Comparison of ENCODE assay signal across 14 cellular contexts in the genomic region with DNA sequence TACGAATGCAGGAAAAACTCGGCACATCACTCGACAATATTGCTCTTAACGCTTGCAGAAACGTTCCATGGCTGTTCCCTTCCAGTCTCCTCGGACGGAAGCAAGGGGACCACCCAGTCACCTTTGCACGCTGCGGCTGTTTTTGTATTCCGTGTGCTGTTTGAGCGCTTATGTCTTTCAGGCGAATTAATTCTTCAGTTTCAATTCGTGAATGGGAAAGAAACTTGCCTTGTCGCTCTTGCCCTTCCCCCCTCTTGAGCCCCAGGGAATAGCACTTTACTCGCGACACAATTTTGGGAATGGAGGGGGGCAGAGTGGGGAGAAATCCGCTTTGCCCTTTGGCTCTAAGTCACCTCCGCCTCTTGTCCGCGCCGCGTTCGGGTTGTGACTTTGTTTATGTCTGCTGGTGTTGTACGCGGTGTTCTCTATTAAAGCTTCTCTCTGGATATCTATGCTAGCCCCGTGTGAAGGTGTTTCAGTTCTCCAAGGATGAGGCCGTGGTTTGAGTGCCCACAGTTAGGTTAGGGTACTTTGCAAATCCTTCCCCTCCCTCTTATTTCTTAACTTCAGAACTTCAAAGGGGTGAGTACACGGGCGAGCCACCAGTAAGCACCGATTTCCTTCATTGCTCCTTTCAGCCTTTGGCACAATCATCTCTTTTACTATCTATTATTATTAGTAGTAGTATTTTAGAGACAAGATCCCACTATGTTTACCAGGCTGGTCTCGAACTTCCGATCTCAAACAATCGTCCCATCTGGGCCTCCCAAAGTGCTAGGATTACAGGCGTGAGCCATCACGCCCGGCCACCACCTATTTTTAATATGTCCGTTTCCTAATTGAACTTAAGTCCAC. TPM values are rescaled to one million over a fixed set of nuclear protein-coding genes. Genes with fewer than 3 reads are reported as not detected.
DNase-seq lines count a peak whose midpoint lies in the region; ATAC-seq and TF ChIP-seq lines count a peak whose summit lies in the region.
"Had no signal": no experiment of that assay in that cellular context is flagged by ENCODE, and none has a peak within 500 bp of the region (broad histone marks: within the 10 kb centered on the region; RNA-seq: fewer than 3 reads in every experiment).

No MANE protein-coding gene starts in this region.

- TF ChIP-seq CTCF in hepatocyte (IDR thresholded peaks at IDR 0.05; ENCODE audit: poor library complexity) (no peak), gastrocnemius medialis (IDR thresholded peaks at IDR 0.05 in 4 of 5, conservative IDR thresholded peaks at IDR 0.05 in 1 of 5) (no peak)

- peaks cover 92% of the 10 kb centered on the region for H3K27me3 Mint-ChIP-seq in activated naive CD4-positive, alpha-beta T cell treated with anti-CD3 and anti-CD28 coated beads, Interleukin-2, amount 10 ng/mL, durations not matched to agents 7 days and 5 days
- peaks cover 61% of the 10 kb centered on the region for H3K27me3 Mint-ChIP-seq in activated naive CD4-positive, alpha-beta T cell treated with anti-CD3 and anti-CD28 coated beads for 36 hours (ENCODE audit: low read depth)
- H3K27me3 Mint-ChIP-seq in activated CD4-positive, alpha-beta memory T cell treated with anti-CD3 and anti-CD28 coated beads for 36 hours = peaks cover 63% of the 10 kb centered on the region
- H3K27me3 Mint-ChIP-seq in stimulated activated naive B cell treated with anti-CD40 and anti-IgM and Interleukin-4, amounts not matched to agents 10 μg/mL and 1 μg/mL and 100 μg/mL, for 72 hours = peaks cover 68 to 91% of the 10 kb centered on the region in 2 donors

- H3K9me3 ChIP-seq in hepatocyte (ENCODE audit: low read depth) (no peaks in the 10 kb centered on the region), gastrocnemius medialis (no peaks in the 10 kb centered on the region)
- H3K9me3 ChIP-seq: heart right ventricle had no signal

- H3K9me3 Mint-ChIP-seq in activated naive CD4-positive, alpha-beta T cell treated with anti-CD3 and anti-CD28 coated beads, Interleukin-2, amount 10 ng/mL, durations not matched to agents 7 days and 5 days = no peaks in the 10 kb centered on the region
- no peaks in the 10 kb centered on the region for H3K9me3 Mint-ChIP-seq in activated naive CD4-positive, alpha-beta T cell treated with anti-CD3 and anti-CD28 coated beads for 36 hours
- H3K9me3 Mint-ChIP-seq in activated CD4-positive, alpha-beta memory T cell treated with anti-CD3 and anti-CD28 coated beads for 36 hours = no peaks in the 10 kb centered on the region
- peaks cover 0 to 4% of the 10 kb centered on the region in 2 donors for H3K9me3 Mint-ChIP-seq in stimulated activated naive B cell treated with anti-CD40 and anti-IgM and Interleukin-4, amounts not matched to agents 10 μg/mL and 1 μg/mL and 100 μg/mL, for 72 hours

- peaks cover 17% of the 10 kb centered on the region for H3K4me1 Mint-ChIP-seq in activated naive CD4-positive, alpha-beta T cell treated with anti-CD3 and anti-CD28 coated beads, Interleukin-2, amount 10 ng/mL, durations not matched to agents 7 days and 5 days
- H3K4me1 Mint-ChIP-seq in activated naive CD4-positive, alpha-beta T cell treated with anti-CD3 and anti-CD28 coated beads for 36 hours (ENCODE audit: low read depth) = peaks cover 38% of the 10 kb centered on the region
- peaks cover 33% of the 10 kb centered on the region for H3K4me1 Mint-ChIP-seq in activated CD4-positive, alpha-beta memory T cell treated with anti-CD3 and anti-CD28 coated beads for 36 hours (ENCODE audit: low read depth)
- peaks cover 22 to 46% of the 10 kb centered on the region in 2 donors for H3K4me1 Mint-ChIP-seq in stimulated activated naive B cell treated with anti-CD40 and anti-IgM and Interleukin-4, amounts not matched to agents 10 μg/mL and 1 μg/mL and 100 μg/mL, for 72 hours

- H2AFZ ChIP-seq in hepatocyte = peak overlapping the region; percentile 14

- peaks cover 14% of the 10 kb centered on the region for H3K4me1 ChIP-seq in hepatocyte (ENCODE audit: insufficient read depth)
- H3K4me1 ChIP-seq in gastrocnemius medialis = peaks cover 17 to 30% of the 10 kb centered on the region in 2 donors

- peak overlapping the region; percentile 1 for H3K27ac Mint-ChIP-seq in activated naive CD4-positive, alpha-beta T cell treated with anti-CD3 and anti-CD28 coated beads, Interleukin-2, amount 10 ng/mL, durations not matched to agents 7 days and 5 days
- H3K27ac Mint-ChIP-seq in activated naive CD4-positive, alpha-beta T cell treated with anti-CD3 and anti-CD28 coated beads for 36 hours = no peak overlapping the region
- H3K27ac Mint-ChIP-seq in activated CD4-positive, alpha-beta memory T cell treated with anti-CD3 and anti-CD28 coated beads for 36 hours = peak overlapping the region; percentile 7
- peak overlapping the region; percentile 93 for H3K27ac Mint-ChIP-seq in stimulated activated naive B cell treated with anti-CD40 and anti-IgM and Interleukin-4, amounts not matched to agents 10 μg/mL and 1 μg/mL and 100 μg/mL, for 72 hours

- CTCF ChIA-PET in activated naive CD4-positive, alpha-beta T cell treated with anti-CD3 and anti-CD28 coated beads, Interleukin-2, amount 10 ng/mL, durations not matched to agents 7 days and 5 days (lab: Charles Lee) = no interaction called here
- CTCF ChIA-PET in activated naive CD4-positive, alpha-beta T cell treated with anti-CD3 and anti-CD28 coated beads for 36 hours (lab: Charles Lee) = no interaction called here
- CTCF ChIA-PET in activated CD4-positive, alpha-beta memory T cell treated with anti-CD3 and anti-CD28 coated beads for 36 hours (lab: Charles Lee) = no interaction called here

- H3K36me3 Mint-ChIP-seq in activated naive CD4-positive, alpha-beta T cell treated with anti-CD3 and anti-CD28 coated beads, Interleukin-2, amount 10 ng/mL, durations not matched to agents 7 days and 5 days = peaks cover 11% of the 10 kb centered on the region
- H3K36me3 Mint-ChIP-seq in activated naive CD4-positive, alpha-beta T cell treated with anti-CD3 and anti-CD28 coated beads for 36 hours (ENCODE audit: low read depth) = no peaks in the 10 kb centered on the region
- peaks cover 2% of the 10 kb centered on the region for H3K36me3 Mint-ChIP-seq in activated CD4-positive, alpha-beta memory T cell treated with anti-CD3 and anti-CD28 coated beads for 36 hours
- peaks cover 7 to 17% of the 10 kb centered on the region in 2 donors for H3K36me3 Mint-ChIP-seq in stimulated activated naive B cell treated with anti-CD40 and anti-IgM and Interleukin-4, amounts not matched to agents 10 μg/mL and 1 μg/mL and 100 μg/mL, for 72 hours

- no peak overlapping the region for H3K4me3 Mint-ChIP-seq in activated naive CD4-positive, alpha-beta T cell treated with anti-CD3 and anti-CD28 coated beads, Interleukin-2, amount 10 ng/mL, durations not matched to agents 7 days and 5 days
- H3K4me3 Mint-ChIP-seq in activated naive CD4-positive, alpha-beta T cell treated with anti-CD3 and anti-CD28 coated beads for 36 hours = no peak overlapping the region
- H3K4me3 Mint-ChIP-seq in activated CD4-positive, alpha-beta memory T cell treated with anti-CD3 and anti-CD28 coated beads for 36 hours = peak overlapping the region; percentile 1
- H3K4me3 Mint-ChIP-seq in stimulated activated naive B cell treated with anti-CD40 and anti-IgM and Interleukin-4, amounts not matched to agents 10 μg/mL and 1 μg/mL and 100 μg/mL, for 72 hours = peak overlapping the region in 1 of 2 donors; percentile 41

- intact Hi-C loops in activated naive CD4-positive, alpha-beta T cell treated with anti-CD3 and anti-CD28 coated beads for 36 hours (cut with micrococcal nuclease) = loop anchor here (1.0 kb wide), 1 partner anchor 10 kb away; no protein-coding TSS in a partner anchor
- intact Hi-C loops in activated CD4-positive, alpha-beta memory T cell treated with anti-CD3 and anti-CD28 coated beads for 36 hours (cut with micrococcal nuclease) = loop anchor here (1.0 to 5.0 kb wide), 2 partner anchors 10 to 130 kb away; no protein-coding TSS in a partner anchor
- intact Hi-C loops in gastrocnemius medialis (cut with DNase I; ENCODE audit: low total_unique reads) = no loop called here

- H3K27me3 ChIP-seq in hepatocyte (peaks cover 91% of the 10 kb centered on the region), gastrocnemius medialis (peaks cover 76 to 79% (median 79%) of the 10 kb centered on the region in 3 donors)

- TF ChIP-seq POLR2A in gastrocnemius medialis (IDR thresholded peaks at IDR 0.05) = no peak

- H3K27ac ChIP-seq in hepatocyte = no peak overlapping the region
- H3K27ac ChIP-seq in gastrocnemius medialis = no peak overlapping the region
- H3K27ac ChIP-seq: heart right ventricle had no signal

- H3K4me2 ChIP-seq in hepatocyte = peak overlapping the region; percentile 44

- 8% methylated on average over 37 of the region's 37 CpGs for WGBS in hepatocyte (ENCODE audit: low lambda C conversion rate, missing lambda C conversion rate)

- ATAC-seq in stimulated activated naive B cell treated with anti-CD40 and anti-IgM and Interleukin-4, amounts not matched to agents 10 μg/mL and 1 μg/mL and 100 μg/mL, for 72 hours (replicated peaks) = no peak
- ATAC-seq in gastrocnemius medialis (no peak), GM19324 (IDR thresholded peaks at IDR 0.05; ENCODE audit: low FRiP score, unreplicated experiment) (no peak)

- H3K79me2 ChIP-seq in hepatocyte = no peaks in the 10 kb centered on the region

- in situ Hi-C loops in gastrocnemius medialis (cut with MboI; ENCODE audit: low sequenced_read_pairs in 4 of 4) = no loop called here

- POLR2A ChIA-PET in activated CD4-positive, alpha-beta memory T cell treated with anti-CD3 and anti-CD28 coated beads for 36 hours (lab: Charles Lee) = no interaction called here

- H3K36me3 ChIP-seq in hepatocyte (replicated peaks; ENCODE audit: insufficient read depth, low read depth) = no peaks in the 10 kb centered on the region
- no peaks in the 10 kb centered on the region for H3K36me3 ChIP-seq in gastrocnemius medialis
- H3K36me3 ChIP-seq: heart right ventricle had no signal

- no peak for DNase-seq in activated naive CD4-positive, alpha-beta T cell treated with anti-CD3 and anti-CD28 coated beads, Interleukin-2, amount 10 ng/mL, durations not matched to agents 7 days and 5 days
- no peak for DNase-seq in activated naive CD4-positive, alpha-beta T cell treated with anti-CD3 and anti-CD28 coated beads for 36 hours
- no peak for DNase-seq in activated CD4-positive, alpha-beta memory T cell treated with anti-CD3 and anti-CD28 coated beads for 36 hours
- DNase-seq in hepatocyte (ENCODE audit: low spot score) (no peak), gastrocnemius medialis (no peak), AG08395 (ENCODE audit: low spot score) (no peak)
- no peak for DNase-seq in stimulated activated naive B cell treated with anti-CD40 and anti-IgM and Interleukin-4, amounts not matched to agents 10 μg/mL and 1 μg/mL and 100 μg/mL, for 72 hours
- DNase-seq: heart right ventricle; mammary epithelial cell; NCI-H2081 treated with DMSO at 0.1 percent for 48 hours; stimulated activated CD4-positive, alpha-beta T cell treated with anti-CD3 and anti-CD28 coated beads, Interleukin-2, amount 100 ng/mL, for 48 hours had no signal

- no peaks in the 10 kb centered on the region for H4K20me1 ChIP-seq in hepatocyte (ENCODE audit: insufficient read depth, poor library complexity, severe bottlenecking)

- H3K9me2 ChIP-seq in hepatocyte (replicated peaks; ENCODE audit: insufficient read depth) = no peaks in the 10 kb centered on the region

- H3K4me3 ChIP-seq in hepatocyte (no peak overlapping the region), gastrocnemius medialis (peak overlapping the region in 2 of 4 donors; percentile 23 to 34)
- H3K4me3 ChIP-seq: heart right ventricle had no signal

RNA-seq across cellular contexts. Expression of gene FOXB2, which starts 2.7 kb away (rescaled TPM):
- not detected for total RNA-seq in activated naive CD4-positive, alpha-beta T cell treated with anti-CD3 and anti-CD28 coated beads for 36 hours
- total RNA-seq in activated CD4-positive, alpha-beta memory T cell treated with anti-CD3 and anti-CD28 coated beads for 36 hours = not detected
- not detected in 2 replicates for total RNA-seq in hepatocyte
- polyA plus RNA-seq in hepatocyte = not detected in 2 replicates
- total RNA-seq in gastrocnemius medialis = not detected
- total RNA-seq: heart right ventricle, mammary epithelial cell, pulmonary artery endothelial cell had no signal
- polyA plus RNA-seq: BJ, heart right ventricle, mammary epithelial cell had no signal
